Comparison of ENCODE assay signal across 8 cellular contexts in genomic region chr19:12891553-12892021, GRCh38. TPM values are rescaled to one million over a fixed set of nuclear protein-coding genes. Genes with fewer than 3 reads are reported as not detected.
DNase-seq lines count a peak whose midpoint lies in the region; ATAC-seq, FAIRE-seq and TF ChIP-seq lines count a peak whose summit lies in the region.

No MANE protein-coding gene starts in this region.

- no peak for TF ChIP-seq POLR2A in GM12891 (IDR thresholded peaks at IDR 0.05; ENCODE audit: low read depth, low read length)

- no peaks in the 10 kb centered on the region for H3K4me1 ChIP-seq in SJCRH30

- H3K36me3 ChIP-seq in SJCRH30: peaks cover 1% of the 10 kb centered on the region; the same call in 1 of the 2 replicates

- H3K27ac ChIP-seq in SJCRH30: peak overlapping the region; percentile 49

- H3K4me3 ChIP-seq in SJCRH30: peak overlapping the region; percentile 81
- peak overlapping the region; percentile 88 for H3K4me3 ChIP-seq in fibroblast of mammary gland (ENCODE audit: control insufficient read depth, low read depth, low read length)
- H3K4me3 ChIP-seq in retinal pigment epithelial cell (ENCODE audit: low read length): peak overlapping the region; percentile 91

- H3K9me3 ChIP-seq in SJCRH30 (replicated peaks): no peaks in the 10 kb centered on the region

- peak; percentile 5 for FAIRE-seq in GM12891 (lab: Jason Lieb, UNC)

- H3K27me3 ChIP-seq in SJCRH30: no peaks in the 10 kb centered on the region

- ATAC-seq in GM21360 (IDR thresholded peaks at IDR 0.05; ENCODE audit: unreplicated experiment) (no peak), HG03439 (IDR thresholded peaks at IDR 0.05; ENCODE audit: unreplicated experiment) (no peak), HG03571 (IDR thresholded peaks at IDR 0.05; ENCODE audit: unreplicated experiment) (no peak)

- DNase-seq in GM12891 (ENCODE audit: insufficient read length, low spot score): no peak
- DNase-seq in SJCRH30: peak; percentile 45 to 50
- no peak for DNase-seq in fibroblast of mammary gland (ENCODE audit: low read depth)
- DNase-seq in retinal pigment epithelial cell (ENCODE audit: low read depth): no peak
- no peak for DNase-seq in cerebellar nuclear complex (lab: John Stamatoyannopoulos, UW)

- no peak for TF ChIP-seq CTCF in fibroblast of mammary gland (conservative IDR thresholded peaks at IDR 0.05; ENCODE audit: control insufficient read depth, insufficient read depth, low read depth, low read length)
- no peak for TF ChIP-seq CTCF in retinal pigment epithelial cell (conservative IDR thresholded peaks at IDR 0.05; ENCODE audit: low read depth, low read length)

TF ChIP-seq in GM12891, 5 proteins besides CTCF, POLR2A, EP300 and RAD21:
- TF ChIP-seq POU2F2 (IDR thresholded peaks at IDR 0.05; ENCODE audit: low read depth, low read length): no peak

RNA-seq across cellular contexts. Expression of gene GCDH, which starts 0.6 kb away (rescaled TPM):
- 27.1 TPM for polyA plus RNA-seq in GM12891 (2012; ENCODE audit: low read depth, missing spikeins)
- total RNA-seq in SJCRH30 (2014; rRNA removed; shearing (Covaris generic)): 29.7 and 33.6 TPM in 2 replicates

RNA-seq across cellular contexts. Expression of gene KLF1, which starts 4.6 kb away (rescaled TPM):
- 0.05 TPM for polyA plus RNA-seq in GM12891 (2012; ENCODE audit: low read depth, missing spikeins)
- 0.06 TPM in 1 of 2 replicates, not detected in the other for total RNA-seq in SJCRH30 (2014; rRNA removed; shearing (Covaris generic))

RNA-seq across cellular contexts. Expression of gene DNASE2, which starts 10.3 kb away (rescaled TPM):
- polyA plus RNA-seq in GM12891 (2012; ENCODE audit: low read depth, missing spikeins): 11.8 TPM
- 16.4 and 16.8 TPM in 2 replicates for total RNA-seq in SJCRH30 (2014; rRNA removed; shearing (Covaris generic))

RNA-seq across cellular contexts. Expression of gene SYCE2, which starts 27.5 kb away (rescaled TPM):
- 2.5 TPM for polyA plus RNA-seq in GM12891 (2012; ENCODE audit: low read depth, missing spikeins)
- total RNA-seq in SJCRH30 (2014; rRNA removed; shearing (Covaris generic)): 0.24 TPM in 1 of 2 replicates, not detected in the other

RNA-seq across cellular contexts. Expression of gene FARSA, which starts 41.9 kb away (rescaled TPM):
- polyA plus RNA-seq in GM12891 (2012; ENCODE audit: low read depth, missing spikeins): 73.3 TPM
- 65.8 and 77.3 TPM in 2 replicates for total RNA-seq in SJCRH30 (2014; rRNA removed; shearing (Covaris generic))

Comparison
In these comparisons a context has a peak if more than half of its experiments do, and no peak if none do; other contexts are left out.
1. DNase-seq: peak in SJCRH30 (2 of 2); none in GM12891 (single experiment), fibroblast of mammary gland (single experiment), retinal pigment epithelial cell (single experiment) and cerebellar nuclear complex (0 of 2).
2. Peak in every context shown above with its lines, with median percentiles within 50 percentile points of each other: H3K4me3 ChIP-seq.